In genomic region chr2:176150338-176151198, GRCh38 we compare ENCODE assay signal across 19 cellular contexts. TPM values are rescaled to one million over a fixed set of nuclear protein-coding genes. Genes with fewer than 3 reads are reported as not detected.
A peak's percentile ranks its signal among the peaks of the same experiment; 100 is the strongest.
DNase-seq lines count a peak whose midpoint lies in the region; ATAC-seq, FAIRE-seq and TF ChIP-seq lines count a peak whose summit lies in the region.
"Had no signal": no experiment of that assay in that cellular context is flagged by ENCODE, and none has a peak within 500 bp of the region (broad histone marks: within the 10 kb centered on the region; RNA-seq: fewer than 3 reads in every experiment).

No MANE protein-coding gene starts in this region.

- H3K9me3 Mint-ChIP-seq in GM23338 (0 out of 3 replicates have a peak, but pooled peaks cover 2% of the 10 kb centered on the region), IgD-negative memory B cell (no peaks in the 10 kb centered on the region), immature natural killer cell (peaks cover 0 to 13% (median 0%) of the 10 kb centered on the region in 6 donors)

- H3K27me3 ChIP-seq in GM23338 (ENCODE audit: insufficient read depth) (peaks cover 100% of the 10 kb centered on the region), osteoblast (ENCODE audit: insufficient read depth, low read length) (no peaks in the 10 kb centered on the region)

- H3K27ac Mint-ChIP-seq in GM23338 (no peak overlapping the region), IgD-negative memory B cell (peak overlapping the region; percentile 34 to 89 (median 60)), immature natural killer cell (no peak overlapping the region)

- H3K36me3 Mint-ChIP-seq in GM23338 (ENCODE audit: low read depth) (no peaks in the 10 kb centered on the region), IgD-negative memory B cell (no peaks in the 10 kb centered on the region), immature natural killer cell (peaks cover 0 to 7% (median 0%) of the 10 kb centered on the region in 3 donors)
- H3K36me3 Mint-ChIP-seq: CD4-positive, CD25-positive, alpha-beta regulatory T cell had no signal

- peaks cover 62% of the 10 kb centered on the region for H4K20me1 ChIP-seq in GM23338 (replicated peaks; ENCODE audit: insufficient read depth)
- peaks cover 4% of the 10 kb centered on the region for H4K20me1 ChIP-seq in osteoblast (ENCODE audit: insufficient read depth, low read length)

- H3K4me2 ChIP-seq in GM23338, result no peak overlapping the region
- H3K4me2 ChIP-seq in osteoblast (ENCODE audit: insufficient read depth, low read length), result no peak overlapping the region

- intact Hi-C loops in kidney (cut with DNase I), result no loop called here

- peaks cover 21% of the 10 kb centered on the region for H3K4me1 Mint-ChIP-seq in GM23338
- peaks cover 0 to 2% (median 0%) of the 10 kb centered on the region in 3 donors for H3K4me1 Mint-ChIP-seq in IgD-negative memory B cell
- no peaks in the 10 kb centered on the region for H3K4me1 Mint-ChIP-seq in immature natural killer cell

- no peaks in the 10 kb centered on the region for H3K79me2 ChIP-seq in GM23338 (replicated peaks; ENCODE audit: insufficient read depth)
- no peaks in the 10 kb centered on the region for H3K79me2 ChIP-seq in osteoblast (ENCODE audit: insufficient read depth, low read length)

- H3K9me3 ChIP-seq in kidney (ENCODE audit: control insufficient read depth in 1 of 2, low read length in 2 of 2), result no peaks in the 10 kb centered on the region
- H3K9me3 ChIP-seq in osteoblast (ENCODE audit: low read depth, low read length), result no peaks in the 10 kb centered on the region
- H3K9me3 ChIP-seq: HAP-1 had no signal

- H3F3A ChIP-seq in GM23338 (replicated peaks; ENCODE audit: low read depth), result peaks cover 31% of the 10 kb centered on the region

- H3K27me3 Mint-ChIP-seq in GM23338 (ENCODE audit: insufficient read depth, low read depth, poor library complexity) (peaks cover 99% of the 10 kb centered on the region), IgD-negative memory B cell (peaks cover 62% of the 10 kb centered on the region), immature natural killer cell (ENCODE audit: low read depth in 3 of 3) (peaks cover 30 to 62% (median 36%) of the 10 kb centered on the region in 3 donors)

- peak overlapping the region; percentile 33 to 78 for H3K9ac ChIP-seq in kidney (ENCODE audit: low read length in 2 of 2)

- TF ChIP-seq CTCF in GM23338 (conservative IDR thresholded peaks at IDR 0.05; ENCODE audit: low read depth in 2 of 2), result no peak
- no peak for TF ChIP-seq CTCF in kidney (IDR thresholded peaks at IDR 0.05; ENCODE audit: borderline replicate concordance, extremely low read depth, insufficient read depth)
- TF ChIP-seq CTCF in osteoblast (IDR thresholded peaks at IDR 0.05; ENCODE audit: extremely low read depth, low read depth, low read length), result no peak
- no peak for TF ChIP-seq CTCF in omental fat pad (IDR thresholded peaks at IDR 0.05)

- H2AFZ ChIP-seq in GM23338 (no peak overlapping the region), osteoblast (ENCODE audit: low read length) (no peak overlapping the region)

- H3K27ac ChIP-seq in GM23338 (ENCODE audit: low read depth) (no peak overlapping the region), kidney (ENCODE audit: low read depth in 2 of 2, low read length in 2 of 2) (peak overlapping the region; percentile 89 to 93), osteoblast (ENCODE audit: low read depth, low read length) (no peak overlapping the region)

- H3K4me3 ChIP-seq in GM23338 (no peak overlapping the region), kidney (ENCODE audit: low read length in 2 of 2) (peak overlapping the region; percentile 11 to 75), osteoblast (ENCODE audit: insufficient read depth, low read length) (no peak overlapping the region)
- H3K4me3 ChIP-seq: GM12878, HAP-1 had no signal

- DNase-seq in GM23338 (ENCODE audit: low spot score), result peak; percentile 17
- DNase-seq in kidney, result peak; percentile 52
- peak; percentile 79 for DNase-seq in osteoblast (ENCODE audit: insufficient read length, low spot score, missing footprints)
- DNase-seq in OCI-M1 (lab: John Stamatoyannopoulos, UW), result no peak
- no peak for DNase-seq in omental fat pad (ENCODE audit: low spot score)
- no peak for DNase-seq in immature natural killer cell
- DNase-seq: AML-193; Calu3; CD4-positive, CD25-positive, alpha-beta regulatory T cell; DMS79; IMR-90; NCI-H1417 treated with DMSO at 0.1 percent for 48 hours; NCI-H2029; NCI-H510A treated with DMSO at 0.1 percent for 48 hours had no signal

- FAIRE-seq in kidney (lab: Jason Lieb, UNC), result no peak
- FAIRE-seq: GM12878, GM18507 had no signal

- ATAC-seq in GM23338 (no peak), omental fat pad (ENCODE audit: low FRiP score) (no peak)
- ATAC-seq: GM12878 had no signal

- H3K9me2 ChIP-seq in GM23338 (ENCODE audit: insufficient read depth), result no peaks in the 10 kb centered on the region

- H3K4me3 Mint-ChIP-seq in GM23338, result no peak overlapping the region; the same call in 2 of the 3 replicates
- no peak overlapping the region for H3K4me3 Mint-ChIP-seq in IgD-negative memory B cell
- no peak overlapping the region for H3K4me3 Mint-ChIP-seq in immature natural killer cell

- H3K36me3 ChIP-seq in GM23338 (ENCODE audit: insufficient read depth) (no peaks in the 10 kb centered on the region), kidney (ENCODE audit: control insufficient read depth in 1 of 2, insufficient read depth in 2 of 2, low read length in 2 of 2) (peaks cover 2 to 6% of the 10 kb centered on the region in 2 donors), osteoblast (ENCODE audit: insufficient read depth, low read length) (no peaks in the 10 kb centered on the region)

- H3K4me1 ChIP-seq in GM23338 (ENCODE audit: insufficient read depth), result peaks cover 33% of the 10 kb centered on the region
- peaks cover 12 to 14% of the 10 kb centered on the region in 2 donors for H3K4me1 ChIP-seq in kidney (ENCODE audit: control insufficient read depth in 1 of 2, insufficient read depth in 1 of 2, low read depth in 1 of 2, low read length in 2 of 2)
- H3K4me1 ChIP-seq in osteoblast (ENCODE audit: insufficient read depth, low read length), result no peaks in the 10 kb centered on the region

TF ChIP-seq in GM23338, 12 proteins besides CTCF, POLR2A, EP300 and RAD21:
- TF ChIP-seq ZNF114 (CRISPR knock-in tag; IDR thresholded peaks at IDR 0.05), result no peak
- TF ChIP-seq ETS1 (IDR thresholded peaks at IDR 0.05), result no peak
- TF ChIP-seq EZH2 (IDR thresholded peaks at IDR 0.05; ENCODE audit: low read depth, unreplicated experiment), result peak; percentile 89

RNA-seq across cellular contexts. Expression of gene HOXD4, which starts 0.8 kb away (rescaled TPM):
- total RNA-seq in GM23338 (2014; rRNA removed; shearing (Covaris generic)), result not detected in 2 replicates
- polyA plus RNA-seq in GM23338 (2016; fragmentation: Nextera tagmentation; extraction: Ambion mirVana) (not detected in 2 replicates), IgD-negative memory B cell (not detected), kidney (ENCODE audit: insufficient read depth, low read depth, low replicate concordance) (12.1 TPM), immature natural killer cell (not detected)
- total RNA-seq in kidney (27.8 TPM), osteoblast (0.36 and 1.2 TPM in 2 replicates), omental fat pad (10 to 100 TPM in 1 of 4 donors, 1 to 10 TPM in 3; 1.0 to 14.2 (median 1.9) TPM)
- total RNA-seq: Calu3; CD4-positive, CD25-positive, alpha-beta regulatory T cell; GM12878; IMR-90 had no signal
- polyA plus RNA-seq: CD4-positive, CD25-positive, alpha-beta regulatory T cell; IMR-90 had no signal

RNA-seq across cellular contexts. Expression of gene HOXD3, which starts 6.5 kb away (rescaled TPM):
- not detected in 2 replicates for total RNA-seq in GM23338 (2014; rRNA removed; shearing (Covaris generic))
- not detected in 2 replicates for polyA plus RNA-seq in GM23338 (2016; fragmentation: Nextera tagmentation; extraction: Ambion mirVana)
- polyA plus RNA-seq in IgD-negative memory B cell, result not detected
- total RNA-seq in kidney, result 29.3 TPM
- 16.9 TPM for polyA plus RNA-seq in kidney (ENCODE audit: insufficient read depth, low read depth, low replicate concordance)
- 1.1 and 2.1 TPM in 2 replicates for total RNA-seq in osteoblast
- 10 to 100 TPM in 1 of 4 donors, 1 to 10 TPM in 2, under 1 TPM in 1; 0.65 to 15.8 (median 2.8) TPM for total RNA-seq in omental fat pad
- not detected for polyA plus RNA-seq in immature natural killer cell
- total RNA-seq: Calu3; CD4-positive, CD25-positive, alpha-beta regulatory T cell; GM12878; IMR-90 had no signal
- polyA plus RNA-seq: CD4-positive, CD25-positive, alpha-beta regulatory T cell; GM12878; IMR-90 had no signal

RNA-seq across cellular contexts. Expression of gene HOXD8, which starts 21.1 kb away (rescaled TPM):
- not detected in 2 replicates for total RNA-seq in GM23338 (2014; rRNA removed; shearing (Covaris generic))
- polyA plus RNA-seq in GM23338 (2016; fragmentation: Nextera tagmentation; extraction: Ambion mirVana) (not detected in 2 replicates), IgD-negative memory B cell (not detected), kidney (ENCODE audit: insufficient read depth, low read depth, low replicate concordance) (122 TPM), immature natural killer cell (not detected)
- total RNA-seq in kidney (76.5 TPM), osteoblast (3.3 and 5.6 TPM in 2 replicates), omental fat pad (10 to 100 TPM in 1 of 4 donors, 1 to 10 TPM in 3; 3.7 to 24.6 (median 7.6) TPM)
- total RNA-seq: Calu3; CD4-positive, CD25-positive, alpha-beta regulatory T cell; GM12878; IMR-90 had no signal
- polyA plus RNA-seq: CD4-positive, CD25-positive, alpha-beta regulatory T cell; GM12878; IMR-90 had no signal

RNA-seq across cellular contexts. Expression of gene HOXD9, which starts 28.0 kb away (rescaled TPM):
- not detected in 2 replicates for total RNA-seq in GM23338 (2014; rRNA removed; shearing (Covaris generic))
- polyA plus RNA-seq in GM23338 (2016; fragmentation: Nextera tagmentation; extraction: Ambion mirVana), result not detected in 2 replicates
- polyA plus RNA-seq in IgD-negative memory B cell, result not detected
- 36.5 TPM for total RNA-seq in kidney
- polyA plus RNA-seq in kidney (ENCODE audit: insufficient read depth, low read depth, low replicate concordance), result 36.4 TPM
- total RNA-seq in osteoblast, result 0.36 and 0.59 TPM in 2 replicates
- total RNA-seq in omental fat pad, result 1 to 10 TPM in 3 of 4 donors, under 1 TPM in 1; 0.95 to 2.6 (median 1.7) TPM
- not detected for polyA plus RNA-seq in immature natural killer cell
- total RNA-seq: Calu3; CD4-positive, CD25-positive, alpha-beta regulatory T cell; GM12878; IMR-90 had no signal
- polyA plus RNA-seq: CD4-positive, CD25-positive, alpha-beta regulatory T cell; GM12878; IMR-90 had no signal

RNA-seq across cellular contexts. Expression of gene HOXD10, which starts 34.0 kb away (rescaled TPM):
- total RNA-seq in GM23338 (2014; rRNA removed; shearing (Covaris generic)), result not detected in 2 replicates
- polyA plus RNA-seq in GM23338 (2016; fragmentation: Nextera tagmentation; extraction: Ambion mirVana) (not detected in 2 replicates), IgD-negative memory B cell (not detected), kidney (ENCODE audit: insufficient read depth, low read depth, low replicate concordance) (28.2 TPM), immature natural killer cell (not detected)
- total RNA-seq in kidney (35.4 TPM), osteoblast (not detected in 2 replicates), omental fat pad (1 to 10 TPM in 1 of 4 donors, under 1 TPM in 2, not detected in 1; 0.56 to 1.1 (median 0.56) TPM)
- total RNA-seq: Calu3; CD4-positive, CD25-positive, alpha-beta regulatory T cell; G401; GM12878; IMR-90 had no signal
- polyA plus RNA-seq: CD4-positive, CD25-positive, alpha-beta regulatory T cell; GM12878; IMR-90 had no signal

Comparison
In these comparisons a context has a peak if more than half of its experiments do, and no peak if none do; other contexts are left out.
1. DNase-seq: peak in GM23338 (single experiment), kidney (single experiment) and osteoblast (single experiment); none in OCI-M1 (single experiment), omental fat pad (single experiment) and immature natural killer cell (0 of 3).
2. H3K27ac ChIP-seq: peak in kidney (2 of 2); none in GM23338 (single experiment) and osteoblast (single experiment).
3. H3K4me3 ChIP-seq: peak in kidney (2 of 2); none in GM23338 (single experiment) and osteoblast (single experiment).
4. H3K27ac Mint-ChIP-seq: peak in IgD-negative memory B cell (3 of 3); none in GM23338 (single experiment) and immature natural killer cell (0 of 6).